ENCODE assay signal across 8 cellular contexts in the genomic region with DNA sequence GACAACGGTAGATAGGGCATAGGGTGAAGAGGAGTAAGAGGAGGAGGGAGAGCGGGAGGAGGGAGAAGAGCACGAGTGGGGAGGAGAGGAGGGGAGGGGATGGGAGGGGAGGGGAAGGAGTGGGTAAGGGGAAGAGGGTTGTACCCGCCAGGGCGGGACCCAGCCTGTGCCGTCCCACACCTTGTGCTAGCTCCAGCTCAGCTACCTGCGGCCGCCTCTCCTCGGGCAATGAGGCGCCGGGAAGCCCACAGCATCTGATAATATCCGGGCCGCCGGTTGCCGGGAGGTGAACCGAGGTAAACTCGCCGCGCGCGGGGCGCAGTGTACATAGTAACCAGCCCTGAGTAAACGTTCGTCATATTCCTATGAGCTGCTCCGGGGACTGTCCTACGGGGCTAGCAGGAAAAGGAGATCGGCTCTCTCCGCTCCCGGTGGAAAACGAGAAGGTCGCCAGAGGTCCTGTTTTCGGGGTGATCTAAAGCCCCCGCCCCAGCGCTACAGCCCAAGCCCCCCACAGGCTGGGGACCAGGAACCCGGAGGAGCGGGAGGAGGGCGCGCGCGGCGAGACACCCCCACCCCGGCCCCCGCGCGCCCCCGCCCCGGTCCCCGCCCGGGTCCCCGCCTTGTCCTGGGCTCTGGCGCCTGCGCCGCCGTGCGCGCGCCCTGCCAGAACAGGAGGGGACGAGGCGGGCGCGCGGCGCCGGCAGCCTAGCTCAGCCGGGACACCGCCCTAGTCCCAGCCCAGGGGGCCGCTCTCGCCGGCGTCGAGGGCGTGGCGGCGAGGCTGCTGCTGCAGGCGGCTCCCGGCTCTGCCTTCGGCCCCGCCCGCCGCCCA. TPM values are rescaled to one million over a fixed set of nuclear protein-coding genes. Genes with fewer than 3 reads are reported as not detected.
A peak's percentile ranks its signal among the peaks of the same experiment; 100 is the strongest.
DNase-seq lines count a peak whose midpoint lies in the region; ATAC-seq and TF ChIP-seq lines count a peak whose summit lies in the region.

A gene (plus strand): TSS at position 669 of the 835 bp plus-strand sequence. CDS start 11,537 bp downstream, outside the sequence.

- intact Hi-C loops in left colon (cut with DNase I, micrococcal nuclease) = no loop called here

- H3K4me3 Mint-ChIP-seq in activated CD4-positive, alpha-beta T cell treated with anti-CD3 and anti-CD28 coated beads, Interleukin-2, amount 10 ng/mL, durations not matched to agents 7 days and 5 days = peak within 1 kb of the TSS; percentile 91

- peak; percentile 73 for ATAC-seq in HG03442 (IDR thresholded peaks at IDR 0.05; ENCODE audit: unreplicated experiment)
- peak; percentile 92 for ATAC-seq in left colon
- no peak for ATAC-seq in HG03460 (IDR thresholded peaks at IDR 0.05; ENCODE audit: unreplicated experiment)

- peaks cover 61% of the 10 kb centered on the region for H3K4me1 Mint-ChIP-seq in activated CD4-positive, alpha-beta T cell treated with anti-CD3 and anti-CD28 coated beads, Interleukin-2, amount 10 ng/mL, durations not matched to agents 7 days and 5 days

- H3K4me3 ChIP-seq in coronary artery = peak within 1 kb of the TSS; percentile 79

- peaks cover 16% of the 10 kb centered on the region for H3K9me3 Mint-ChIP-seq in activated CD4-positive, alpha-beta T cell treated with anti-CD3 and anti-CD28 coated beads, Interleukin-2, amount 10 ng/mL, durations not matched to agents 7 days and 5 days

- CTCF ChIA-PET in activated CD4-positive, alpha-beta T cell treated with anti-CD3 and anti-CD28 coated beads, Interleukin-2, amount 10 ng/mL, durations not matched to agents 7 days and 5 days (lab: Charles Lee) = interaction anchor here (0.5 to 1.9 kb wide), 10 partner anchors 9 to 517 kb away, joined by 3 to 11 read pairs (median 5); a partner anchor contains a TSS

- POLR2A ChIA-PET in activated CD4-positive, alpha-beta T cell treated with anti-CD3 and anti-CD28 coated beads, Interleukin-2, amount 10 ng/mL, durations not matched to agents 7 days and 5 days (lab: Charles Lee) = interaction anchor here (0.6 to 2.3 kb wide), 4 partner anchors 10 to 1786 kb away, joined by 3 to 15 read pairs (median 4); no protein-coding TSS in a partner anchor

- H3K27ac Mint-ChIP-seq in activated CD4-positive, alpha-beta T cell treated with anti-CD3 and anti-CD28 coated beads, Interleukin-2, amount 10 ng/mL, durations not matched to agents 7 days and 5 days = peak within 1 kb of the TSS; percentile 99

- H3K27me3 Mint-ChIP-seq in activated CD4-positive, alpha-beta T cell treated with anti-CD3 and anti-CD28 coated beads, Interleukin-2, amount 10 ng/mL, durations not matched to agents 7 days and 5 days = no peaks in the 10 kb centered on the region

- peaks cover 50% of the 10 kb centered on the region for H3K36me3 Mint-ChIP-seq in activated CD4-positive, alpha-beta T cell treated with anti-CD3 and anti-CD28 coated beads, Interleukin-2, amount 10 ng/mL, durations not matched to agents 7 days and 5 days (ENCODE audit: low read depth)

- peak within 1 kb of the TSS; percentile 55 to 64 for H3K27ac ChIP-seq in coronary artery

- TF ChIP-seq CTCF in coronary artery (IDR thresholded peaks at IDR 0.05) = no peak

- DNase-seq in GF-D8 (lab: John Stamatoyannopoulos, UW) (peak; percentile 6), NCI-H526 treated with DMSO at 0.1 percent for 48 hours (lab: John Stamatoyannopoulos, UW) (peak; percentile 88), coronary artery (ENCODE audit: low spot score) (no peak), left colon (peak; percentile 87 to 90)
- DNase-seq in activated CD4-positive, alpha-beta T cell treated with anti-CD3 and anti-CD28 coated beads, Interleukin-2, amount 10 ng/mL, durations not matched to agents 7 days and 5 days = peak; percentile 90
- peak; percentile 67 to 87 (median 76) for DNase-seq in stimulated activated CD4-positive, alpha-beta T cell treated with anti-CD3 and anti-CD28 coated beads, Interleukin-1b, Interleukin-23, amount 100 ng/mL, for 24 hours (ENCODE audit: low read depth in 4 of 4, low spot score in 1 of 4)

RNA-seq across cellular contexts. Expression of the gene that starts here (rescaled TPM):
- 100 to 1,000 TPM in 1 of 2 experiments, 10 to 100 TPM in 1; 96.8 to 100 TPM for total RNA-seq in activated CD4-positive, alpha-beta T cell treated with anti-CD3 and anti-CD28 coated beads, Interleukin-2, amount 10 ng/mL, durations not matched to agents 7 days and 5 days
- 10 to 100 TPM; 12.8 to 15.4 TPM for total RNA-seq in left colon

Comparison
In these comparisons a context has a peak if more than half of its experiments do, and no peak if none do; other contexts are left out.
1. RNA of the gene that starts here (total RNA-seq): 96.8 to 100 TPM in activated CD4-positive, alpha-beta T cell treated with anti-CD3 and anti-CD28 coated beads, Interleukin-2, amount 10 ng/mL, durations not matched to agents 7 days and 5 days; 12.8 to 15.4 TPM in left colon; every median in the first group is over 4 times any median in the second.